In genomic region chr5:147382776-147383175, GRCh38 we compare ENCODE assay signal across 12 cellular contexts.
DNase-seq lines count a peak whose midpoint lies in the region; ATAC-seq and TF ChIP-seq lines count a peak whose summit lies in the region.
"Had no signal": no experiment of that assay in that cellular context is flagged by ENCODE, and none has a peak within 500 bp of the region (broad histone marks: within the 10 kb centered on the region; RNA-seq: fewer than 3 reads in every experiment).

No MANE protein-coding gene starts in this region.

- H3K27me3 Mint-ChIP-seq in WTC11 (ENCODE audit: low read depth) = no peaks in the 10 kb centered on the region; the same call in none of the 2 replicates
- H3K27me3 Mint-ChIP-seq in activated CD4-positive, alpha-beta memory T cell treated with anti-CD3 and anti-CD28 coated beads for 36 hours = no peaks in the 10 kb centered on the region
- H3K27me3 Mint-ChIP-seq: IgD-negative memory B cell had no signal

- peaks cover 25% of the 10 kb centered on the region for H3K9me3 Mint-ChIP-seq in WTC11
- peaks cover 2% of the 10 kb centered on the region for H3K9me3 Mint-ChIP-seq in activated CD4-positive, alpha-beta memory T cell treated with anti-CD3 and anti-CD28 coated beads for 36 hours

- no peaks in the 10 kb centered on the region for H3K36me3 ChIP-seq in GM23248 (ENCODE audit: low read depth)
- no peaks in the 10 kb centered on the region for H3K36me3 ChIP-seq in sigmoid colon

- TF ChIP-seq POLR2A in sigmoid colon (IDR thresholded peaks at IDR 0.05) (no peak), lower leg skin (IDR thresholded peaks at IDR 0.05) (no peak)

- H3K4me3 ChIP-seq in GM23248 (peak overlapping the region; percentile 79), sigmoid colon (peak overlapping the region; percentile 7 to 44 (median 34)), lower leg skin (ENCODE audit: low read depth, poor library complexity, severe bottlenecking) (no peak overlapping the region)

- H3K9ac ChIP-seq in GM23248 = peak overlapping the region; percentile 79
- H3K9ac ChIP-seq: parathyroid adenoma had no signal

- H3K27ac ChIP-seq in GM23248 = peak overlapping the region; percentile 56
- H3K27ac ChIP-seq in sigmoid colon = peak overlapping the region in 3 of 4 donors; percentile 10 to 51 (median 49)
- H3K27ac ChIP-seq: parathyroid adenoma had no signal

- DNase-seq in GM23248 = peak; percentile 66
- DNase-seq in WTC11 (ENCODE audit: low spot score) = no peak
- DNase-seq in left ventricle myocardium superior = no peak
- no peak for DNase-seq in sigmoid colon
- DNase-seq in NCI-H187 treated with DMSO at 0.1 percent for 48 hours (lab: John Stamatoyannopoulos, UW) = no peak
- no peak for DNase-seq in lower leg skin (ENCODE audit: low spot score in 2 of 2)
- no peak for DNase-seq in activated CD4-positive, alpha-beta memory T cell treated with anti-CD3 and anti-CD28 coated beads for 36 hours
- DNase-seq: activated CD4-positive, alpha-beta T cell treated with anti-CD3 and anti-CD28 coated beads, Interleukin-2, amount 50 U/mL, for 48 hours; activated naive CD8-positive, alpha-beta T cell treated with anti-CD3 and anti-CD28 coated beads for 36 hours had no signal

- in situ Hi-C loops in GM23248 (cut with MboI) = no loop called here

- peaks cover 20% of the 10 kb centered on the region for H3K4me1 Mint-ChIP-seq in WTC11
- H3K4me1 Mint-ChIP-seq in activated CD4-positive, alpha-beta memory T cell treated with anti-CD3 and anti-CD28 coated beads for 36 hours (ENCODE audit: low read depth) = no peaks in the 10 kb centered on the region
- H3K4me1 Mint-ChIP-seq: activated naive CD8-positive, alpha-beta T cell treated with anti-CD3 and anti-CD28 coated beads for 36 hours; IgD-negative memory B cell had no signal

- POLR2A ChIA-PET in WTC11 (lab: Charles Lee) = interaction anchor here (0.6 kb wide), 1 partner anchor 94 kb away, joined by 4 read pairs; no protein-coding TSS in a partner anchor
- POLR2A ChIA-PET in activated CD4-positive, alpha-beta memory T cell treated with anti-CD3 and anti-CD28 coated beads for 36 hours (lab: Charles Lee) = no interaction called here

- WGBS in GM23248 (ENCODE audit: low coverage in 1 of 2, low lambda C conversion rate in 2 of 2, missing lambda C conversion rate in 2 of 2), 2 experiments = 27 to 29% methylated on average over 4 of the region's 4 CpGs
- WGBS in sigmoid colon, 2 donors = 71 to 73% methylated on average over 4 of the region's 4 CpGs
- WGBS in lower leg skin, 2 donors = 63 to 65% methylated on average over 4 of the region's 4 CpGs

- H3K9me2 ChIP-seq in GM23248 (ENCODE audit: insufficient read depth) = no peaks in the 10 kb centered on the region

- no peak overlapping the region for H3K27ac Mint-ChIP-seq in WTC11
- H3K27ac Mint-ChIP-seq in activated CD4-positive, alpha-beta memory T cell treated with anti-CD3 and anti-CD28 coated beads for 36 hours = no peak overlapping the region
- H3K27ac Mint-ChIP-seq: activated naive CD8-positive, alpha-beta T cell treated with anti-CD3 and anti-CD28 coated beads for 36 hours; IgD-negative memory B cell had no signal

- no peaks in the 10 kb centered on the region for H3K79me2 ChIP-seq in GM23248 (ENCODE audit: insufficient read depth)
- H3K79me2 ChIP-seq: parathyroid adenoma had no signal

- TF ChIP-seq EP300 in sigmoid colon (IDR thresholded peaks at IDR 0.05) = no peak

- CTCF ChIA-PET in WTC11 (lab: Charles Lee) = interaction anchor here (1.2 to 3.3 kb wide), 3 partner anchors 13 to 194 kb away, joined by 3 to 11 read pairs (median 10); no protein-coding TSS in a partner anchor
- CTCF ChIA-PET in activated CD4-positive, alpha-beta memory T cell treated with anti-CD3 and anti-CD28 coated beads for 36 hours (lab: Charles Lee) = no interaction called here

- ATAC-seq in WTC11 = peak; percentile 63
- ATAC-seq in left ventricle myocardium superior = peak; percentile 54
- ATAC-seq in GM21529 (IDR thresholded peaks at IDR 0.05; ENCODE audit: unreplicated experiment) = no peak

- H3K27me3 ChIP-seq in GM23248 (replicated peaks; ENCODE audit: insufficient read depth) (no peaks in the 10 kb centered on the region), sigmoid colon (no peaks in the 10 kb centered on the region)

- peaks cover 19% of the 10 kb centered on the region for H3K36me3 Mint-ChIP-seq in WTC11
- no peaks in the 10 kb centered on the region for H3K36me3 Mint-ChIP-seq in activated CD4-positive, alpha-beta memory T cell treated with anti-CD3 and anti-CD28 coated beads for 36 hours
- H3K36me3 Mint-ChIP-seq: activated naive CD8-positive, alpha-beta T cell treated with anti-CD3 and anti-CD28 coated beads for 36 hours; IgD-negative memory B cell had no signal

- H3K4me3 Mint-ChIP-seq in WTC11 = no peak overlapping the region
- H3K4me3 Mint-ChIP-seq in activated CD4-positive, alpha-beta memory T cell treated with anti-CD3 and anti-CD28 coated beads for 36 hours = no peak overlapping the region
- H3K4me3 Mint-ChIP-seq: activated naive CD8-positive, alpha-beta T cell treated with anti-CD3 and anti-CD28 coated beads for 36 hours; IgD-negative memory B cell had no signal

- H3K4me2 ChIP-seq in GM23248 (ENCODE audit: unreplicated experiment) = peak overlapping the region; percentile 79

- intact Hi-C loops in left ventricle myocardium superior (cut with micrococcal nuclease) = no loop called here
- intact Hi-C loops in sigmoid colon (cut with DNase I) = no loop called here
- intact Hi-C loops in lower leg skin (cut with DNase I; ENCODE audit: low total_unique reads) = no loop called here
- intact Hi-C loops in activated CD4-positive, alpha-beta memory T cell treated with anti-CD3 and anti-CD28 coated beads for 36 hours (cut with micrococcal nuclease) = no loop called here

- H4K20me1 ChIP-seq in GM23248 (ENCODE audit: insufficient read depth) = no peaks in the 10 kb centered on the region

- H3K9me3 ChIP-seq in GM23248 (ENCODE audit: low read depth) (no peaks in the 10 kb centered on the region), sigmoid colon (no peaks in the 10 kb centered on the region)

- peak overlapping the region; percentile 94 for H2AFZ ChIP-seq in GM23248
- H2AFZ ChIP-seq: parathyroid adenoma had no signal

- no peaks in the 10 kb centered on the region for H3F3A ChIP-seq in GM23248 (ENCODE audit: insufficient read depth)

- H3K4me1 ChIP-seq in GM23248 (ENCODE audit: insufficient read depth) = no peaks in the 10 kb centered on the region; the same call in 1 of the 2 replicates
- peaks cover 0 to 19% (median 5%) of the 10 kb centered on the region in 4 donors for H3K4me1 ChIP-seq in sigmoid colon

- no peak for TF ChIP-seq CTCF in WTC11 (IDR thresholded peaks at IDR 0.05)
- TF ChIP-seq CTCF in sigmoid colon (IDR thresholded peaks at IDR 0.05) = no peak
- TF ChIP-seq CTCF in lower leg skin (IDR thresholded peaks at IDR 0.05) = no peak

TF ChIP-seq in WTC11, 78 proteins besides CTCF, POLR2A, EP300 and RAD21 (continues in another document):
- peak; percentile 32; the same call in 1 of the 2 replicates for TF ChIP-seq ZNF281 (CRISPR knock-in tag; IDR thresholded peaks at IDR 0.05)
- TF ChIP-seq ZNF532 (CRISPR knock-in tag; IDR thresholded peaks at IDR 0.05; ENCODE audit: borderline replicate concordance) = 0 out of 2 replicates have a peak, but pooled peaks have one; percentile 28
- no peak for TF ChIP-seq TP53 (CRISPR knock-in tag; IDR thresholded peaks at IDR 0.05)
- TF ChIP-seq NFATC4 (CRISPR knock-in tag; IDR thresholded peaks at IDR 0.05) = no peak
